Comparison of ENCODE assay signal across 1 cellular context in genomic region chr7:101690061-101690460, GRCh38.
TF ChIP-seq lines count a peak whose summit lies in the region.

No MANE protein-coding gene starts in this region.

TF ChIP-seq in HepG2, 621 proteins besides CTCF, POLR2A, EP300 and RAD21 (continued from another document):
- TF ChIP-seq ZNF687 (CRISPR knock-in tag; IDR thresholded peaks at IDR 0.05), result peak; percentile 30
TF ChIP-seq in HepG2: peak in this region for 4.
